20 cellular contexts compared by ENCODE assay signal in genomic region chr1:151936653-151937052, GRCh38. TPM values are rescaled to one million over a fixed set of nuclear protein-coding genes. Genes with fewer than 3 reads are reported as not detected.
DNase-seq lines count a peak whose midpoint lies in the region; ATAC-seq, FAIRE-seq and TF ChIP-seq lines count a peak whose summit lies in the region.
"Had no signal": no experiment of that assay in that cellular context is flagged by ENCODE, and none has a peak within 500 bp of the region (broad histone marks: within the 10 kb centered on the region; RNA-seq: fewer than 3 reads in every experiment).

No MANE protein-coding gene starts in this region.

- H4K20me1 ChIP-seq in smooth muscle cell (ENCODE audit: low read depth): no peaks in the 10 kb centered on the region

- H3K4me3 Mint-ChIP-seq in WTC11: no peak overlapping the region
- H3K4me3 Mint-ChIP-seq: activated CD4-positive, alpha-beta T cell treated with anti-CD3 and anti-CD28 coated beads for 36 hours had no signal

- POLR2A ChIA-PET in HEK293 (lab: Yijun Ruan, JAX): interaction anchor here (2.1 kb wide), 1 partner anchor 58 kb away, joined by 6 read pairs; no protein-coding TSS in a partner anchor
- POLR2A ChIA-PET in WTC11 (lab: Charles Lee): no interaction called here

- TF ChIP-seq CTCF in HEK293 (tag by site-specific recombination; IDR thresholded peaks at IDR 0.05): no peak
- TF ChIP-seq CTCF in WTC11 (IDR thresholded peaks at IDR 0.05): no peak
- TF ChIP-seq CTCF in kidney (IDR thresholded peaks at IDR 0.05; ENCODE audit: borderline replicate concordance, extremely low read depth, insufficient read depth): no peak
- TF ChIP-seq CTCF in smooth muscle cell (IDR thresholded peaks at IDR 0.05; ENCODE audit: borderline replicate concordance, insufficient read depth, poor library complexity, severe bottlenecking): no peak

- H3K9ac ChIP-seq in kidney (ENCODE audit: low read length in 2 of 2) (no peak overlapping the region), smooth muscle cell (ENCODE audit: low read depth) (peak overlapping the region; percentile 37)

- H3K27ac ChIP-seq in HEK293 (ENCODE audit: extremely low read depth, low read depth, low read length) (no peak overlapping the region), kidney (ENCODE audit: low read depth in 2 of 2, low read length in 2 of 2) (no peak overlapping the region), smooth muscle cell (ENCODE audit: low read depth) (no peak overlapping the region)
- H3K27ac ChIP-seq: heart right ventricle, SK-N-MC had no signal

- no peaks in the 10 kb centered on the region for H3K9me3 ChIP-seq in HEK293 (ENCODE audit: control insufficient read depth, insufficient read depth, low read depth, low read length)
- H3K9me3 ChIP-seq in kidney (ENCODE audit: control insufficient read depth in 1 of 2, low read length in 2 of 2): no peaks in the 10 kb centered on the region
- H3K9me3 ChIP-seq in smooth muscle cell (replicated peaks; ENCODE audit: low read depth): no peaks in the 10 kb centered on the region
- H3K9me3 ChIP-seq: heart right ventricle had no signal

- H3K9me3 Mint-ChIP-seq in WTC11: no peaks in the 10 kb centered on the region

- H3K4me1 ChIP-seq in HEK293 (ENCODE audit: control insufficient read depth, insufficient read depth, low read length): peaks cover 8% of the 10 kb centered on the region; the same call in 1 of the 2 replicates
- H3K4me1 ChIP-seq in kidney (ENCODE audit: control insufficient read depth in 1 of 2, insufficient read depth in 1 of 2, low read depth in 1 of 2, low read length in 2 of 2): peaks cover 5% of the 10 kb centered on the region in 2 donors
- H3K4me1 ChIP-seq in smooth muscle cell (ENCODE audit: low read depth): peaks cover 9% of the 10 kb centered on the region

- peak overlapping the region; percentile 90 for H2AFZ ChIP-seq in smooth muscle cell (ENCODE audit: low read depth)

- H3K27me3 ChIP-seq in smooth muscle cell (ENCODE audit: low read depth): no peaks in the 10 kb centered on the region
- H3K27me3 ChIP-seq: heart right ventricle had no signal

- peaks cover 17% of the 10 kb centered on the region for H3K4me1 Mint-ChIP-seq in WTC11

- H3K27ac Mint-ChIP-seq in WTC11: no peak overlapping the region
- H3K27ac Mint-ChIP-seq: activated CD4-positive, alpha-beta T cell treated with anti-CD3 and anti-CD28 coated beads for 36 hours had no signal

- H3K36me3 ChIP-seq in HEK293 (ENCODE audit: control insufficient read depth in 2 of 2, insufficient read depth in 1 of 2, low read length in 2 of 2) (no peaks in the 10 kb centered on the region), kidney (ENCODE audit: control insufficient read depth in 1 of 2, insufficient read depth in 2 of 2, low read length in 2 of 2) (no peaks in the 10 kb centered on the region), smooth muscle cell (ENCODE audit: low read depth) (no peaks in the 10 kb centered on the region)
- H3K36me3 ChIP-seq: heart right ventricle had no signal

- H3K36me3 Mint-ChIP-seq in WTC11: no peaks in the 10 kb centered on the region

- H3K27me3 Mint-ChIP-seq in WTC11 (ENCODE audit: low read depth): no peaks in the 10 kb centered on the region
- H3K27me3 Mint-ChIP-seq: activated CD4-positive, alpha-beta T cell treated with anti-CD3 and anti-CD28 coated beads for 36 hours had no signal

- FAIRE-seq in kidney (lab: Jason Lieb, UNC): no peak

- intact Hi-C loops in kidney (cut with DNase I): no loop called here

- CTCF ChIA-PET in HEK293 (lab: Yijun Ruan, JAX) (interaction anchor here (0.7 to 14.8 kb wide), 12 partner anchors 8 to 1220 kb away, joined by 3 to 301 read pairs (median 10); partner anchors contain the start of gene S100A10), WTC11 (lab: Charles Lee) (interaction anchor here (1.0 to 7.7 kb wide), 7 partner anchors 16 to 98 kb away, joined by 3 to 149 read pairs (median 7); partner anchors contain the start of gene C2CD4D)

- ATAC-seq in WTC11 (peak; percentile 88), GM19035 (IDR thresholded peaks at IDR 0.05; ENCODE audit: unreplicated experiment) (no peak)
- ATAC-seq: activated CD4-positive, alpha-beta T cell treated with anti-CD3 and anti-CD28 coated beads for 36 hours; heart right ventricle; right cardiac atrium; stimulated activated naive CD8-positive, alpha-beta T cell treated with anti-CD3 and anti-CD28 coated beads, Interleukin-15, Interleukin-2, amounts not matched to agents 100 U/mL and 50 U/mL, for 24 hours had no signal

- no peaks in the 10 kb centered on the region for H3K79me2 ChIP-seq in smooth muscle cell (ENCODE audit: low read depth)

- H3K4me2 ChIP-seq in smooth muscle cell: peak overlapping the region; percentile 63

- WGBS in smooth muscle cell (ENCODE audit: low lambda C conversion rate): 32% methylated on average over 7 of the region's 7 CpGs

- H3F3A ChIP-seq in smooth muscle cell (ENCODE audit: low read depth): peaks cover 3% of the 10 kb centered on the region

- no peak for DNase-seq in WTC11 (ENCODE audit: low spot score)
- no peak for DNase-seq in kidney
- DNase-seq in smooth muscle cell (lab: John Stamatoyannopoulos, UW; ENCODE audit: unreplicated experiment): no peak
- no peak for DNase-seq in activated CD4-positive, alpha-beta T cell treated with anti-CD3 and anti-CD28 coated beads, Interleukin-2, amount 50 U/mL, for 4 hours
- no peak for DNase-seq in amygdala (lab: John Stamatoyannopoulos, UW)
- DNase-seq: activated CD4-positive, alpha-beta T cell treated with anti-CD3 and anti-CD28 coated beads for 36 hours; activated effector memory CD4-positive, alpha-beta T cell treated with Interleukin-2 at 50 U/mL for 16 hours; AML-193; anterior cingulate cortex; HCEC 1CT; heart right ventricle; midbrain; NCI-H1105 treated with DMSO at 0.1 percent for 48 hours; NCI-H774; right cardiac atrium; stimulated activated naive CD8-positive, alpha-beta T cell treated with anti-CD3 and anti-CD28 coated beads, Interleukin-15, Interleukin-2, amounts not matched to agents 100 U/mL and 50 U/mL, for 24 hours; T1000 had no signal

- H3K4me3 ChIP-seq in HEK293 (ENCODE audit: low read depth, low read length): no peak overlapping the region
- peak overlapping the region; percentile 7 to 20 for H3K4me3 ChIP-seq in kidney (ENCODE audit: low read length in 2 of 2)
- H3K4me3 ChIP-seq in smooth muscle cell: peak overlapping the region; percentile 31
- H3K4me3 ChIP-seq: heart right ventricle, SK-N-MC had no signal

TF ChIP-seq in HEK293, 187 proteins besides CTCF, POLR2A, EP300 and RAD21 (continues in another document):
- TF ChIP-seq SCRT2 (tag by site-specific recombination; IDR thresholded peaks at IDR 0.05) (peak; percentile 77; the same call in 1 of the 2 replicates), ZNF335 (tag by site-specific recombination; conservative IDR thresholded peaks at IDR 0.05) (no peak), TCF7L2 (IDR thresholded peaks at IDR 0.05; ENCODE audit: borderline replicate concordance, low read depth, low read length) (peak; percentile 85; the same call in 1 of the 2 replicates), BCL11A (tag by site-specific recombination; IDR thresholded peaks at IDR 0.05; ENCODE audit: low read depth) (no peak), ZNF600 (tag by site-specific recombination; IDR thresholded peaks at IDR 0.05) (no peak), ZNF707 (tag by site-specific recombination; IDR thresholded peaks at IDR 0.05) (no peak), ZNF585B (tag by site-specific recombination; IDR thresholded peaks at IDR 0.05) (no peak), ZFHX2 (tag by site-specific recombination; conservative IDR thresholded peaks at IDR 0.05) (no peak), ZNF610 (tag by site-specific recombination; IDR thresholded peaks at IDR 0.05; ENCODE audit: borderline replicate concordance) (no peak), ZNF677 (tag by site-specific recombination; IDR thresholded peaks at IDR 0.05) (no peak), ZNF777 (tag by site-specific recombination; IDR thresholded peaks at IDR 0.05; ENCODE audit: borderline replicate concordance) (no peak)

TF ChIP-seq in WTC11, 78 proteins besides CTCF, POLR2A, EP300 and RAD21 (continues in another document):
- no peak for TF ChIP-seq USF1 (CRISPR knock-in tag; IDR thresholded peaks at IDR 0.05)
- TF ChIP-seq RELA (CRISPR knock-in tag; IDR thresholded peaks at IDR 0.05; ENCODE audit: borderline replicate concordance): no peak
- no peak for TF ChIP-seq SMAD4 (CRISPR knock-in tag; IDR thresholded peaks at IDR 0.05)
- TF ChIP-seq ZSCAN18 (CRISPR knock-in tag; IDR thresholded peaks at IDR 0.05): no peak
- no peak for TF ChIP-seq NR3C1 (CRISPR knock-in tag; conservative IDR thresholded peaks at IDR 0.05; ENCODE audit: low read depth)
- TF ChIP-seq HMGA2 (CRISPR knock-in tag; IDR thresholded peaks at IDR 0.05): no peak
- no peak for TF ChIP-seq NR1H2 (CRISPR knock-in tag; IDR thresholded peaks at IDR 0.05)

RNA-seq across cellular contexts. Expression of gene THEM4, which starts 27.3 kb away (rescaled TPM):
- total RNA-seq in WTC11 (2021) (8.0 to 10.9 TPM (median 8.8 TPM) in 3 replicates), kidney (17.5 TPM), smooth muscle cell (11.8 and 14.4 TPM in 2 replicates)
- polyA plus RNA-seq in kidney (ENCODE audit: insufficient read depth, low read depth, low replicate concordance) (27.9 TPM), smooth muscle cell (15.9 and 19.0 TPM in 2 replicates)

RNA-seq across cellular contexts. Expression of gene S100A10, which starts 57.0 kb away (rescaled TPM):
- total RNA-seq in WTC11 (2021) (150 to 161 TPM (median 159 TPM) in 3 replicates), kidney (467 TPM), smooth muscle cell (339 and 477 TPM in 2 replicates)
- polyA plus RNA-seq in kidney (ENCODE audit: insufficient read depth, low read depth, low replicate concordance) (500 TPM), smooth muscle cell (1,351 and 2,073 TPM in 2 replicates)
